8 cellular contexts compared by ENCODE assay signal in the genomic region with DNA sequence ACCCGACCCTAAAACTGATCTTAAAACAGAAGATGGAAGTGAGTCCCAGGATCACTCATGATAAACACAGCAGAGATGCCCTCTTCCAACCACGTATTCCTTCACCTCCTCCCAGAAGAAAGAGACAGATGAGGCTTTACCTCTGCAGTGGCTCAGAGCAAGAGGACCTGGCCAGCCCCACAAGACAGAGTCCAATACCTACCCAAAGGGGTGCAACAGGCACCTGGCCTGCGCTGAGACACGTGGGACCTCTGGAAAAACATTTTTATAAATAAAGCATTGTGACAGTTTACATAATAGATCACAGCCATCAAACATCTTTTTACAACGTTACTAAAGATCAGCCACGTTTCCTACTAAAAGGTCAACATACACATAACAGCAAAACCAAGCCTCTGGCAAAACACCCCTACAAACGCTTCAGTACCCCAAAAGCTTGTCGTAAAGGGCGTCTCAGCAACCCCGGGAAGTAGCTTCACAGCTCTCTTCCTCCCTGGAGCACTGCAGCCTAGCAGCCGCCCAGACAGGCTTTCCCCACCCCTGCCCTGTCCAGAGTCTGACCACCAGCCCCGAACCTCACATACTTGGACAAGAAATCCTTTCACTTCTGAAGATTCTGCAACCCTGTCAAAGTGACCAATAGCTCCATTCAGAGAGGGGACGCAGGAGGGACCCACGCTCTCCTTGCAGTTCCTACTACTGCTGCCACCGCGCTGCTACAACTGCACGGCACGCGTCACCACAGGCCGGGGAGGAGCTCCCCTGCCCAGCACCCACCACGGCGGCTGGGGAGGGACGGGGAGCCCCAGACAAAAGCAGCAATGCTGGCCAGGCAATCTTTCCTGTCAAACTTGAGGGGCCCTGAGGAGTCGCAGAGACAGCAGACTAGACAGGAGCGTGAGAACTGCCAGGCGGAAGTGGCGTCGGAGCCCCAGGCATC. TPM values are rescaled to one million over a fixed set of nuclear protein-coding genes. Genes with fewer than 3 reads are reported as not detected.
DNase-seq lines count a peak whose midpoint lies in the region; ATAC-seq and TF ChIP-seq lines count a peak whose summit lies in the region.

No MANE protein-coding gene starts in this region.

- no peak for TF ChIP-seq EP300 in transverse colon (IDR thresholded peaks at IDR 0.05; ENCODE audit: low read depth)

- no peak for TF ChIP-seq POLR2A in transverse colon (IDR thresholded peaks at IDR 0.05)

- H3K27ac Mint-ChIP-seq in activated naive CD4-positive, alpha-beta T cell treated with anti-CD3 and anti-CD28 coated beads, Interleukin-2, amount 10 ng/mL, durations not matched to agents 7 days and 5 days: peak overlapping the region; percentile 5
- H3K27ac Mint-ChIP-seq in activated T-helper 1 cell treated with anti-CD3 and anti-CD28 coated beads, Interleukin-12 subunit alpha, Interleukin-12 subunit beta, Interleukin-2, Interleukin-4 antibody, amounts not matched to agents 30 ng/mL and 10 ng/mL and 1 ng/mL, durations not matched to agents 14 hours and 24 hours and 36 hours: no peak overlapping the region
- peak overlapping the region; percentile 5 to 59 (median 24) for H3K27ac Mint-ChIP-seq in immature natural killer cell

- in situ Hi-C loops in transverse colon (cut with MboI; ENCODE audit: low pct_ligation_motif_present in 1 of 4, low pct_unique_long_range_greater_than_20kb in 1 of 4, low sequenced_read_pairs in 3 of 4): loop anchor here in 2 of 4 donors (10.0 kb wide), 1 partner anchor 62 kb away; the partner anchor contains the start of gene LSM14B (in 2 of the 2)

- intact Hi-C loops in activated T-helper 1 cell treated with anti-CD3 and anti-CD28 coated beads, Interleukin-12 subunit alpha, Interleukin-12 subunit beta, Interleukin-2, Interleukin-4 antibody, amounts not matched to agents 30 ng/mL and 10 ng/mL and 1 ng/mL, durations not matched to agents 14 hours and 24 hours and 36 hours (cut with micrococcal nuclease): loop anchor here (10.0 kb wide), 2 partner anchors 732 to 862 kb away; partner anchors contain the start of genes DIDO1 and MRGBP
- intact Hi-C loops in transverse colon (cut with DNase I; ENCODE audit: low total_unique reads): loop anchor here (5.0 kb wide), 2 partner anchors 36 to 74 kb away; no protein-coding TSS in a partner anchor

- no peaks in the 10 kb centered on the region for H3K27me3 ChIP-seq in transverse colon

- peaks cover 22% of the 10 kb centered on the region for H3K36me3 Mint-ChIP-seq in activated naive CD4-positive, alpha-beta T cell treated with anti-CD3 and anti-CD28 coated beads, Interleukin-2, amount 10 ng/mL, durations not matched to agents 7 days and 5 days
- H3K36me3 Mint-ChIP-seq in activated T-helper 1 cell treated with anti-CD3 and anti-CD28 coated beads, Interleukin-12 subunit alpha, Interleukin-12 subunit beta, Interleukin-2, Interleukin-4 antibody, amounts not matched to agents 30 ng/mL and 10 ng/mL and 1 ng/mL, durations not matched to agents 14 hours and 24 hours and 36 hours (ENCODE audit: low read depth): peaks cover 5% of the 10 kb centered on the region
- peaks cover 0 to 4% (median 0%) of the 10 kb centered on the region in 3 donors for H3K36me3 Mint-ChIP-seq in immature natural killer cell

- H3K9me3 Mint-ChIP-seq in activated naive CD4-positive, alpha-beta T cell treated with anti-CD3 and anti-CD28 coated beads, Interleukin-2, amount 10 ng/mL, durations not matched to agents 7 days and 5 days: no peaks in the 10 kb centered on the region
- no peaks in the 10 kb centered on the region for H3K9me3 Mint-ChIP-seq in activated T-helper 1 cell treated with anti-CD3 and anti-CD28 coated beads, Interleukin-12 subunit alpha, Interleukin-12 subunit beta, Interleukin-2, Interleukin-4 antibody, amounts not matched to agents 30 ng/mL and 10 ng/mL and 1 ng/mL, durations not matched to agents 14 hours and 24 hours and 36 hours
- H3K9me3 Mint-ChIP-seq in immature natural killer cell: no peaks in the 10 kb centered on the region

- no peaks in the 10 kb centered on the region for H3K36me3 ChIP-seq in transverse colon

- ATAC-seq in HG03571 (IDR thresholded peaks at IDR 0.05; ENCODE audit: unreplicated experiment): no peak
- ATAC-seq in HG03460 (IDR thresholded peaks at IDR 0.05; ENCODE audit: unreplicated experiment): no peak

- TF ChIP-seq CTCF in transverse colon (IDR thresholded peaks at IDR 0.05): no peak

- no peak for DNase-seq in activated naive CD4-positive, alpha-beta T cell treated with anti-CD3 and anti-CD28 coated beads, Interleukin-2, amount 10 ng/mL, durations not matched to agents 7 days and 5 days
- DNase-seq in activated naive CD4-positive, alpha-beta T cell treated with anti-CD3 and anti-CD28 coated beads, Interleukin-2, amount 50 U/mL, for 16 hours: no peak
- no peak for DNase-seq in activated T-helper 1 cell treated with anti-CD3 and anti-CD28 coated beads, Interleukin-12 subunit alpha, Interleukin-12 subunit beta, Interleukin-2, Interleukin-4 antibody, amounts not matched to agents 30 ng/mL and 10 ng/mL and 1 ng/mL, durations not matched to agents 14 hours and 24 hours and 36 hours (ENCODE audit: low spot score)
- DNase-seq in immature natural killer cell: no peak
- no peak for DNase-seq in transverse colon
- no peak for DNase-seq in UCSD-AML1 (lab: John Stamatoyannopoulos, UW; ENCODE audit: unreplicated experiment)

- H3K4me3 Mint-ChIP-seq in activated naive CD4-positive, alpha-beta T cell treated with anti-CD3 and anti-CD28 coated beads, Interleukin-2, amount 10 ng/mL, durations not matched to agents 7 days and 5 days: peak overlapping the region; percentile 75
- H3K4me3 Mint-ChIP-seq in activated T-helper 1 cell treated with anti-CD3 and anti-CD28 coated beads, Interleukin-12 subunit alpha, Interleukin-12 subunit beta, Interleukin-2, Interleukin-4 antibody, amounts not matched to agents 30 ng/mL and 10 ng/mL and 1 ng/mL, durations not matched to agents 14 hours and 24 hours and 36 hours: peak overlapping the region; percentile 84
- H3K4me3 Mint-ChIP-seq in immature natural killer cell: peak overlapping the region; percentile 71 to 80 (median 74)

- H3K9me3 ChIP-seq in transverse colon: no peaks in the 10 kb centered on the region

- peak overlapping the region; percentile 58 to 82 (median 73) for H3K27ac ChIP-seq in transverse colon

- 62 to 73% methylated on average over 9 to 28 of the region's 28 CpGs for WGBS in transverse colon (ENCODE audit: low coverage in 1 of 2), 2 donors

- CTCF ChIA-PET in activated naive CD4-positive, alpha-beta T cell treated with anti-CD3 and anti-CD28 coated beads, Interleukin-2, amount 10 ng/mL, durations not matched to agents 7 days and 5 days (lab: Charles Lee): no interaction called here

- H3K4me1 ChIP-seq in transverse colon: peaks cover 22 to 39% (median 35%) of the 10 kb centered on the region in 4 donors

- peaks cover 4% of the 10 kb centered on the region for H3K27me3 Mint-ChIP-seq in activated naive CD4-positive, alpha-beta T cell treated with anti-CD3 and anti-CD28 coated beads, Interleukin-2, amount 10 ng/mL, durations not matched to agents 7 days and 5 days
- no peaks in the 10 kb centered on the region for H3K27me3 Mint-ChIP-seq in activated T-helper 1 cell treated with anti-CD3 and anti-CD28 coated beads, Interleukin-12 subunit alpha, Interleukin-12 subunit beta, Interleukin-2, Interleukin-4 antibody, amounts not matched to agents 30 ng/mL and 10 ng/mL and 1 ng/mL, durations not matched to agents 14 hours and 24 hours and 36 hours (ENCODE audit: insufficient read depth)
- H3K27me3 Mint-ChIP-seq in immature natural killer cell (ENCODE audit: low read depth in 3 of 3): peaks cover 8 to 20% (median 9%) of the 10 kb centered on the region in 3 donors

- H3K4me1 Mint-ChIP-seq in activated naive CD4-positive, alpha-beta T cell treated with anti-CD3 and anti-CD28 coated beads, Interleukin-2, amount 10 ng/mL, durations not matched to agents 7 days and 5 days: peaks cover 55% of the 10 kb centered on the region
- H3K4me1 Mint-ChIP-seq in activated T-helper 1 cell treated with anti-CD3 and anti-CD28 coated beads, Interleukin-12 subunit alpha, Interleukin-12 subunit beta, Interleukin-2, Interleukin-4 antibody, amounts not matched to agents 30 ng/mL and 10 ng/mL and 1 ng/mL, durations not matched to agents 14 hours and 24 hours and 36 hours (ENCODE audit: low read depth): peaks cover 42% of the 10 kb centered on the region
- peaks cover 53 to 65% of the 10 kb centered on the region in 2 donors for H3K4me1 Mint-ChIP-seq in immature natural killer cell

- peak overlapping the region in 2 of 4 donors; percentile 50 to 66 for H3K4me3 ChIP-seq in transverse colon

RNA-seq across cellular contexts. Expression of gene TAF4, which starts 2.8 kb away (rescaled TPM):
- total RNA-seq in activated T-helper 1 cell treated with anti-CD3 and anti-CD28 coated beads, Interleukin-12 subunit alpha, Interleukin-12 subunit beta, Interleukin-2, Interleukin-4 antibody, amounts not matched to agents 30 ng/mL and 10 ng/mL and 1 ng/mL, durations not matched to agents 14 hours and 24 hours and 36 hours: 26.3 and 28.3 TPM in 2 replicates
- 1 to 10 TPM in 2 of 3 donors, under 1 TPM in 1; 0.04 to 3.2 (median 1.1) TPM for polyA plus RNA-seq in immature natural killer cell
- 10 to 100 TPM; 18.9 to 39.5 (median 24.3) TPM for total RNA-seq in transverse colon

RNA-seq across cellular contexts. Expression of gene LSM14B, which starts 59.3 kb away (rescaled TPM):
- 39.6 and 43.2 TPM in 2 replicates for total RNA-seq in activated T-helper 1 cell treated with anti-CD3 and anti-CD28 coated beads, Interleukin-12 subunit alpha, Interleukin-12 subunit beta, Interleukin-2, Interleukin-4 antibody, amounts not matched to agents 30 ng/mL and 10 ng/mL and 1 ng/mL, durations not matched to agents 14 hours and 24 hours and 36 hours
- 1 to 10 TPM in 2 of 3 donors, under 1 TPM in 1; 0.19 to 1.9 (median 1.4) TPM for polyA plus RNA-seq in immature natural killer cell
- 10 to 100 TPM; 22.1 to 45.3 (median 35.6) TPM for total RNA-seq in transverse colon
